In genomic region chr1:153678519-153679336, GRCh38 we compare ENCODE assay signal across 8 cellular contexts. TPM values are rescaled to one million over a fixed set of nuclear protein-coding genes. Genes with fewer than 3 reads are reported as not detected.
A peak's percentile ranks its signal among the peaks of the same experiment; 100 is the strongest.
DNase-seq lines count a peak whose midpoint lies in the region; ATAC-seq, FAIRE-seq and TF ChIP-seq lines count a peak whose summit lies in the region.

Gene NPR1, plus strand, starts transcription at chr1:153678688. Its CDS starts 421 bp downstream, at chr1:153679109.

- H3K27ac ChIP-seq in A549 (peak within 1 kb of the TSS; percentile 48 to 81; a peak in 5 of 6 replicates), dorsolateral prefrontal cortex (peak within 1 kb of the TSS in 1 of 59 donors; percentile 27), lung (ENCODE audit: low read depth in 1 of 2, low read length in 1 of 2) (peak within 1 kb of the TSS; percentile 24 to 86), testis (peak within 1 kb of the TSS in 1 of 2 donors; percentile 59)

- H3K4me1 ChIP-seq in A549: peaks cover 13% of the 10 kb centered on the region; the same call in 2 of the 3 replicates
- H3K4me1 ChIP-seq in lung (ENCODE audit: control insufficient read depth in 2 of 2, insufficient read depth in 2 of 2, low read length in 2 of 2): no peaks in the 10 kb centered on the region
- H3K4me1 ChIP-seq in testis: peaks cover 15% of the 10 kb centered on the region

- CTCF ChIA-PET in A549 (lab: Yijun Ruan, JAX): interaction anchor here (0.6 to 9.1 kb wide), 34 partner anchors 8 to 353 kb away, joined by 3 to 130 read pairs (median 7); partner anchors contain the start of genes DENND4B, RAB13, RPS27 and SLC27A3
- CTCF ChIA-PET in T-cell (lab: Charles Lee): interaction anchor here (0.5 to 0.8 kb wide), 5 partner anchors 14 to 409 kb away, joined by 3 to 7 read pairs (median 4); no protein-coding TSS in a partner anchor
- CTCF ChIA-PET in GM10248 (lab: Yijun Ruan, JAX): interaction anchor here (1.0 to 2.9 kb wide), 17 partner anchors 8 to 316 kb away, joined by 3 to 18 read pairs (median 4); partner anchors contain the start of genes CREB3L4, ILF2 and RAB13

- H3K27me3 Mint-ChIP-seq in T-cell: peaks cover 38 to 49% of the 10 kb centered on the region in 2 donors

- peaks cover 16 to 27% (median 22%) of the 10 kb centered on the region in 3 donors for H3K4me1 Mint-ChIP-seq in T-cell

- intact Hi-C loops in dorsolateral prefrontal cortex (cut with DNase I): loop anchor here (2.0 to 10.0 kb wide), 4 partner anchors 69 to 308 kb away; partner anchors contain the start of genes RAB13 (in 2 of the 2) and SLC27A3 (in 1 of the 2)
- intact Hi-C loops in testis (cut with DNase I; ENCODE audit: low total_unique reads): loop anchor here (5.0 kb wide), 1 partner anchor 94 kb away; no protein-coding TSS in a partner anchor

- H3K4me2 ChIP-seq in A549: peak within 1 kb of the TSS; percentile 96

- H3K4me3 Mint-ChIP-seq in T-cell: peak within 1 kb of the TSS; percentile 77 to 81 (median 81)

- peaks cover 0 to 31% (median 17%) of the 10 kb centered on the region in 45 donors for H3K27me3 ChIP-seq in dorsolateral prefrontal cortex
- H3K27me3 ChIP-seq in lung (ENCODE audit: control insufficient read depth, insufficient read depth): no peaks in the 10 kb centered on the region
- H3K27me3 ChIP-seq in testis: no peaks in the 10 kb centered on the region

- peaks cover 0 to 5% of the 10 kb centered on the region in 2 donors for H3K36me3 ChIP-seq in lung (ENCODE audit: control insufficient read depth in 2 of 2, insufficient read depth in 2 of 2, low read length in 2 of 2)
- no peaks in the 10 kb centered on the region for H3K36me3 ChIP-seq in testis (ENCODE audit: low read depth, missing control alignments)

- 2% methylated on average over 37 of the region's 78 CpGs for WGBS in A549 (ENCODE audit: missing lambda C conversion rate)
- 1% methylated on average over 63 to 78 of the region's 78 CpGs for WGBS in lung, 2 donors
- 0% methylated on average over 39 to 53 of the region's 78 CpGs for WGBS in testis, 2 donors

- H3K27ac Mint-ChIP-seq in T-cell: peak within 1 kb of the TSS in 1 of 2 donors; percentile 65

- POLR2A ChIA-PET in A549 (lab: Yijun Ruan, JAX) (interaction anchor here (0.6 to 0.9 kb wide), 2 partner anchors 49 to 312 kb away, joined by 3 to 5 read pairs; partner anchors contain the start of gene INTS3), T-cell (lab: Charles Lee) (interaction anchor here in 1 of 2 donors (0.7 kb wide), 1 partner anchor 17 kb away, joined by 3 read pairs; no protein-coding TSS in a partner anchor), GM10248 (lab: Yijun Ruan, JAX) (no interaction called here)

- no peaks in the 10 kb centered on the region for H3K9me3 ChIP-seq in A549
- H3K9me3 ChIP-seq in lung (ENCODE audit: control insufficient read depth in 2 of 2, insufficient read depth in 1 of 2, low read length in 1 of 2): no peaks in the 10 kb centered on the region
- H3K9me3 ChIP-seq in testis: no peaks in the 10 kb centered on the region

- DNase-seq in A549 (ENCODE audit: low read depth in 1 of 2, low spot score in 1 of 2): peak; percentile 48 to 53
- peak in 10 of 34 experiments; percentile 14 to 30 (median 21) for DNase-seq in T-cell
- peak in 2 of 10 donors; percentile 30 to 34 for DNase-seq in dorsolateral prefrontal cortex
- DNase-seq in lung (ENCODE audit: low spot score): peak; percentile 62
- DNase-seq in testis: peak; percentile 69
- no peak for DNase-seq in KG1 (lab: John Stamatoyannopoulos, UW)
- no peak for DNase-seq in GM10248 (ENCODE audit: extremely low spot score)

- TF ChIP-seq POLR2A in A549 (IDR thresholded peaks at IDR 0.05; ENCODE audit: low read length): no peak
- TF ChIP-seq POLR2A in testis (IDR thresholded peaks at IDR 0.05): no peak

- TF ChIP-seq CTCF in A549 (IDR thresholded peaks at IDR 0.05) (no peak), GM12872 (IDR thresholded peaks at IDR 0.05; ENCODE audit: insufficient read depth, low read depth, low read length) (0 out of 3 replicates have a peak, but pooled peaks have one; percentile 8), dorsolateral prefrontal cortex (IDR thresholded peaks at IDR 0.05 in 54 of 56, conservative IDR thresholded peaks at IDR 0.05 in 2 of 56; ENCODE audit: low read depth in 1 of 56, partially characterized antibody in 56 of 56) (no peak), lung (IDR thresholded peaks at IDR 0.05; ENCODE audit: control extremely low read depth, extremely low read depth) (no peak), testis (IDR thresholded peaks at IDR 0.05) (no peak), GM10248 (IDR thresholded peaks at IDR 0.05; ENCODE audit: control extremely low read depth, extremely low read depth, low read depth, missing control alignments) (no peak)

- H3K4me3 ChIP-seq in A549 (peak within 1 kb of the TSS; percentile 48), dorsolateral prefrontal cortex (peak within 1 kb of the TSS; percentile 28 to 70 (median 52)), lung (peak within 1 kb of the TSS; percentile 91), testis (peak within 1 kb of the TSS; percentile 38 to 49)

- no peaks in the 10 kb centered on the region for H3K9me3 Mint-ChIP-seq in T-cell

- no peak for TF ChIP-seq EP300 in A549 (IDR thresholded peaks at IDR 0.05)

- FAIRE-seq in A549 (lab: Jason Lieb, UNC): no peak

- no peaks in the 10 kb centered on the region for H3K36me3 Mint-ChIP-seq in T-cell

- TF ChIP-seq RAD21 in A549 (conservative IDR thresholded peaks at IDR 0.05 in 1 of 2, IDR thresholded peaks at IDR 0.05 in 1 of 2): no peak

- ATAC-seq in A549 (peak; percentile 73 to 80), T-cell (replicated peaks in 1 of 4) (peak; percentile 44 to 58 (median 56)), lung (ENCODE audit: insufficient read depth, low FRiP score) (peak; percentile 59)

TF ChIP-seq in A549, 52 proteins besides CTCF, POLR2A, EP300 and RAD21 (continues in another document):
- TF ChIP-seq MAX (IDR thresholded peaks at IDR 0.05) (peak; percentile 71), FOSL2 (IDR thresholded peaks at IDR 0.05) (no peak), FOSL2 (CRISPR knock-in tag; IDR thresholded peaks at IDR 0.05) (no peak), NPAS2 (CRISPR knock-in tag; IDR thresholded peaks at IDR 0.05; ENCODE audit: borderline replicate concordance) (no peak), HOXB13 (CRISPR knock-in tag; IDR thresholded peaks at IDR 0.05; ENCODE audit: low read depth) (no peak), E2F6 (IDR thresholded peaks at IDR 0.05; ENCODE audit: borderline replicate concordance, low read depth) (peak; percentile 45; the same call in 1 of the 2 replicates), HES2 (IDR thresholded peaks at IDR 0.05) (no peak), KDM1A (IDR thresholded peaks at IDR 0.05; ENCODE audit: low read depth) (no peak), HDAC2 (IDR thresholded peaks at IDR 0.05) (0 out of 2 replicates have a peak, but pooled peaks have one; percentile 64), MAZ (IDR thresholded peaks at IDR 0.05; ENCODE audit: borderline replicate concordance, low read depth, low read length) (no peak), RFX5 (IDR thresholded peaks at IDR 0.05) (no peak), RCOR1 (IDR thresholded peaks at IDR 0.05; ENCODE audit: low read depth, low read length) (no peak), PHF8 (IDR thresholded peaks at IDR 0.05; ENCODE audit: borderline replicate concordance, low read depth) (no peak)

RNA-seq across cellular contexts. Expression of gene NPR1, which starts in this region (rescaled TPM):
- polyA plus RNA-seq in A549 (2011; rRNA removed) (0.34 and 0.39 TPM in 2 replicates), A549 (2017; fragmentation: RNase III; extraction: RNeasy Plus Mini Kit Qiagen cat#74134 plus additional on column Dnase treatment) (0.96 to 1.9 TPM (median 1.7 TPM) in 3 replicates), lung (10 to 100 TPM; 35.9 to 57.7 TPM), testis (ENCODE audit: insufficient read depth, low read depth, low replicate concordance) (10.7 TPM)
- polyA plus RNA-seq in A549 (2012; cell fraction: cytosol; rRNA removed): 0.41 and 0.61 TPM in 2 replicates
- 1.5 and 1.6 TPM in 2 replicates for polyA plus RNA-seq in A549 (2012; cell fraction: nucleus; rRNA removed)
- polyA minus RNA-seq in A549 (2011; rRNA and poly(A)+ RNA removed): 0.44 and 0.74 TPM in 2 replicates
- total RNA-seq in T-cell (under 1 TPM in 3 of 5 donors, not detected in 2; 0.23 to 0.44 (median 0.35) TPM), dorsolateral prefrontal cortex (1 to 10 TPM in 57 of 120 experiments, under 1 TPM in 63; 0.14 to 3.2 (median 0.97) TPM), lung (10 to 100 TPM; 16.7 to 98.9 TPM), testis (1 to 10 TPM; 2.5 to 4.3 TPM)

Comparison
In these comparisons a context has a peak if more than half of its experiments do, and no peak if none do; other contexts are left out.
1. Peak in ATAC-seq in T-cell; RNA of the gene not detected or under 1 TPM.
2. DNase-seq: peak in A549 (2 of 2), lung (single experiment) and testis (single experiment); none in KG1 (single experiment) and GM10248 (single experiment).
3. Peak in every context shown above with its lines, with median percentiles within 50 percentile points of each other: ATAC-seq and H3K4me3 ChIP-seq.